Comparison of ENCODE assay signal across 1 cellular context in the genomic region with DNA sequence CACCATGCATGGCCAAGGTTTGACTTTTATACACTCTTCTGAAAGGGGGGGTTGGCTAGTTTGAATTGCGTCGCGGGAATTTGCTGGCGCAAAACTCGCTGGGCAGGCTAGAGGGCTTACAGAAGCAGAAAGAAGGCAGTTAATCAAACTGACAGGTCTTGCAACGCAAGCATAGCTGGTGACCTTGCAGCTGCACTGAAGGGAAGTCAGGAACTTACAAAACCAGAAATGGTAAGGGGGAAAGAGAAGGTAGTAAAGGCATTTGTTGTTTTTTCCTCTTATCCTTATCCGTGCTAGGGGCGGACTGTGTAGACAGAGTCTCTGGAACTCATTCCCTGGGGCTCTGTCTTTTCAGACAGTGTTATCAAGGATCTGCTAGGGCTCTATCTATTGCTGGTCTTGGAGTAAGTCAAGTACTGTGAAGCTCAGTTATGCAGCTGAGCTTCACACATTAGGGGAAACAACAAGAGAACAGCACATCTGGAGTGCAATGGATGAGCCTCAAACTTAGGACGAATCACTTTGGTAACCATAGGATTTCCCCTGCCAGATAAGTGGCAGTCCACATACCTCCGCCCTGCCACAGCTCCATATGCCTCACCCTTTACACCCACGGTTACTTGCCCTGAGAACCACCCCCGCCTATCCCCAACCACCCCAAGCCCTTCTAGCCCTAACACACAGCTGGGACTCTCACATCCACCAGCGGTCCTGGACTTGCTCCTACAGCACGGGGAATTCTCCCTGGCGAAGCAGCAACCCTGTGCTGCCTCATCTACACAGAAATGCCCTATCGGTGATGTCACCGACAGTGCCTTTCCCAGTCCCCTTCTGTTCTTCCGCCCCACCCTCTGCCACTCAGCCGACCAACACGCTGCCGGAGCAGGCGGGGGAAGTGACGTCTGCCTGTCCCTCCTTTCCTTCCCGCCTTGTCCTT.
A peak's percentile ranks its signal among the peaks of the same experiment; 100 is the strongest.
TF ChIP-seq lines count a peak whose summit lies in the region.

No MANE protein-coding gene starts in this region.

TF ChIP-seq in HEK293, 187 proteins besides CTCF, POLR2A, EP300 and RAD21 (continued from another document):
- TF ChIP-seq, protein P1, sequence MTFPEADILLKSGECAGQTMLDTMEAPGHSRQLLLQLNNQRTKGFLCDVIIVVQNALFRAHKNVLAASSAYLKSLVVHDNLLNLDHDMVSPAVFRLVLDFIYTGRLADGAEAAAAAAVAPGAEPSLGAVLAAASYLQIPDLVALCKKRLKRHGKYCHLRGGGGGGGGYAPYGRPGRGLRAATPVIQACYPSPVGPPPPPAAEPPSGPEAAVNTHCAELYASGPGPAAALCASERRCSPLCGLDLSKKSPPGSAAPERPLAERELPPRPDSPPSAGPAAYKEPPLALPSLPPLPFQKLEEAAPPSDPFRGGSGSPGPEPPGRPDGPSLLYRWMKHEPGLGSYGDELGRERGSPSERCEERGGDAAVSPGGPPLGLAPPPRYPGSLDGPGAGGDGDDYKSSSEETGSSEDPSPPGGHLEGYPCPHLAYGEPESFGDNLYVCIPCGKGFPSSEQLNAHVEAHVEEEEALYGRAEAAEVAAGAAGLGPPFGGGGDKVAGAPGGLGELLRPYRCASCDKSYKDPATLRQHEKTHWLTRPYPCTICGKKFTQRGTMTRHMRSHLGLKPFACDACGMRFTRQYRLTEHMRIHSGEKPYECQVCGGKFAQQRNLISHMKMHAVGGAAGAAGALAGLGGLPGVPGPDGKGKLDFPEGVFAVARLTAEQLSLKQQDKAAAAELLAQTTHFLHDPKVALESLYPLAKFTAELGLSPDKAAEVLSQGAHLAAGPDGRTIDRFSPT (tag by site-specific recombination; IDR thresholded peaks at IDR 0.05) = peak; percentile 90
- TF ChIP-seq ZNF48 (tag by site-specific recombination; IDR thresholded peaks at IDR 0.05) = no peak
- TF ChIP-seq TCF7L2 (IDR thresholded peaks at IDR 0.05; ENCODE audit: borderline replicate concordance, low read depth, low read length) = no peak
- TF ChIP-seq ZNF350 (tag by site-specific recombination; IDR thresholded peaks at IDR 0.05) = no peak
- TF ChIP-seq ZBTB17 (tag by site-specific recombination; IDR thresholded peaks at IDR 0.05) = peak; percentile 81
- TF ChIP-seq ZFP41 (tag by site-specific recombination; IDR thresholded peaks at IDR 0.05; ENCODE audit: borderline replicate concordance) = no peak
- no peak for TF ChIP-seq ZNF121 (tag by site-specific recombination; IDR thresholded peaks at IDR 0.05)
- TF ChIP-seq ZNF292 (tag by site-specific recombination; IDR thresholded peaks at IDR 0.05; ENCODE audit: borderline replicate concordance, low read depth) = no peak
- TF ChIP-seq ZNF2 (tag by site-specific recombination; IDR thresholded peaks at IDR 0.05) = peak; percentile 74; the same call in 1 of the 2 replicates
- TF ChIP-seq ZNF777 (tag by site-specific recombination; IDR thresholded peaks at IDR 0.05; ENCODE audit: borderline replicate concordance) = no peak
- TF ChIP-seq ZNF266 (tag by site-specific recombination; IDR thresholded peaks at IDR 0.05; ENCODE audit: low read depth) = no peak
- peak; percentile 15; the same call in 1 of the 2 replicates for TF ChIP-seq WT1 (tag by site-specific recombination; IDR thresholded peaks at IDR 0.05)
- peak; percentile 71 for TF ChIP-seq ZXDB (tag by site-specific recombination; IDR thresholded peaks at IDR 0.05)
- TF ChIP-seq ZFP37 (tag by site-specific recombination; IDR thresholded peaks at IDR 0.05) = no peak
- no peak for TF ChIP-seq ZBTB49 (tag by site-specific recombination; IDR thresholded peaks at IDR 0.05; ENCODE audit: low read depth)
- TF ChIP-seq ZSCAN23 (tag by site-specific recombination; IDR thresholded peaks at IDR 0.05) = no peak
- TF ChIP-seq ZNF133 (tag by site-specific recombination; IDR thresholded peaks at IDR 0.05) = no peak
- no peak for TF ChIP-seq ZNF202 (tag by site-specific recombination; IDR thresholded peaks at IDR 0.05; ENCODE audit: borderline replicate concordance)
- no peak for TF ChIP-seq ZNF664 (tag by site-specific recombination; IDR thresholded peaks at IDR 0.05)
- TF ChIP-seq ZNF248 (tag by site-specific recombination; IDR thresholded peaks at IDR 0.05) = no peak
- TF ChIP-seq ZNF701 (tag by site-specific recombination; IDR thresholded peaks at IDR 0.05) = no peak
- TF ChIP-seq ZNF157 (tag by site-specific recombination; IDR thresholded peaks at IDR 0.05) = no peak
